Comparison of ENCODE assay signal across 21 cellular contexts in the genomic region with DNA sequence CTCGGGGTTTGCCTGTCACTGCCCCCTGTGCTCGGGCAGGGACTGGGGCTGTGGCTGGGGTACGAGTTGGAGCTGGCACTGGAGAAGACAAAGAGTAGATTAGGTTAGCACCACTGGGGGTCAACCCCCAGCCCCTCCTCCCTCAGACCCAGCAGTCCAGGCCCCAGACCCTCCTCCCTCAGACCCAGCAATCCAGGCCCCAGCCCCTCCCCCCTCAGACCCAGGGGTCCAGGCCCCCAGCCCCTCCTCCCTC. TPM values are rescaled to one million over a fixed set of nuclear protein-coding genes. Genes with fewer than 3 reads are reported as not detected.
DNase-seq lines count a peak whose midpoint lies in the region; ATAC-seq, FAIRE-seq and TF ChIP-seq lines count a peak whose summit lies in the region.
"Had no signal": no experiment of that assay in that cellular context is flagged by ENCODE, and none has a peak within 500 bp of the region (broad histone marks: within the 10 kb centered on the region; RNA-seq: fewer than 3 reads in every experiment).

No MANE protein-coding gene starts in this region.

- intact Hi-C loops in natural killer cell (cut with micrococcal nuclease) = no loop called here

- H3K4me3 Mint-ChIP-seq in natural killer cell treated with Interleukin-12 subunit alpha and Interleukin-12 subunit beta and Interleukin-15 and Interleukin-18, amount 100 ng/mL, for 72 hours = no peak overlapping the region
- no peak overlapping the region for H3K4me3 Mint-ChIP-seq in natural killer cell
- H3K4me3 Mint-ChIP-seq in stimulated activated naive B cell treated with anti-CD40 and anti-IgM and Interleukin-4, amounts not matched to agents 10 μg/mL and 1 μg/mL and 100 μg/mL, for 72 hours = no peak overlapping the region
- H3K4me3 Mint-ChIP-seq: CD14-positive monocyte; CD4-positive, alpha-beta T cell; CD8-positive, alpha-beta memory T cell; GM23338; H9 had no signal

- DNase-seq in natural killer cell treated with Interleukin-12 subunit alpha and Interleukin-12 subunit beta and Interleukin-15 and Interleukin-18, amount 100 ng/mL, for 72 hours (ENCODE audit: low spot score) = peak; percentile 0
- DNase-seq in natural killer cell (no peak), HCEC 1CT (no peak), small intestine (no peak)
- no peak for DNase-seq in stimulated activated naive B cell treated with anti-CD40 and anti-IgM and Interleukin-4, amounts not matched to agents 10 μg/mL and 1 μg/mL and 100 μg/mL, for 72 hours
- DNase-seq: 8988T; CD4-positive, alpha-beta T cell; CD8-positive, alpha-beta memory T cell; DMS 273 treated with DMSO at 0.1 percent for 48 hours; DMS79; EL; GDM1; H9 had no signal

- H3K27me3 ChIP-seq in small intestine (ENCODE audit: control insufficient read depth in 2 of 2, insufficient read depth in 2 of 2, low read length in 2 of 2) = no peaks in the 10 kb centered on the region

- peaks cover 72 to 85% of the 10 kb centered on the region in 2 experiments for H3K36me3 ChIP-seq in HEK293 (ENCODE audit: control insufficient read depth in 2 of 2, insufficient read depth in 1 of 2, low read length in 2 of 2)
- H3K36me3 ChIP-seq in small intestine (ENCODE audit: control insufficient read depth in 2 of 2, insufficient read depth in 2 of 2, low read length in 2 of 2) = peaks cover 5 to 8% of the 10 kb centered on the region in 2 donors

- no peak for ATAC-seq in natural killer cell treated with Interleukin-12 subunit alpha and Interleukin-12 subunit beta and Interleukin-15 and Interleukin-18, amount 100 ng/mL, for 72 hours
- no peak for ATAC-seq in natural killer cell
- no peak for ATAC-seq in stimulated activated naive B cell treated with anti-CD40 and anti-IgM and Interleukin-4, amounts not matched to agents 10 μg/mL and 1 μg/mL and 100 μg/mL, for 72 hours (replicated peaks)
- ATAC-seq: A549, GM12878, GM23338 had no signal

- H3K27ac Mint-ChIP-seq in natural killer cell treated with Interleukin-12 subunit alpha and Interleukin-12 subunit beta and Interleukin-15 and Interleukin-18, amount 100 ng/mL, for 72 hours = peak overlapping the region in 1 of 2 donors; percentile 1
- H3K27ac Mint-ChIP-seq in natural killer cell = no peak overlapping the region
- peak overlapping the region; percentile 25 for H3K27ac Mint-ChIP-seq in stimulated activated naive B cell treated with anti-CD40 and anti-IgM and Interleukin-4, amounts not matched to agents 10 μg/mL and 1 μg/mL and 100 μg/mL, for 72 hours
- H3K27ac Mint-ChIP-seq: CD4-positive, alpha-beta T cell had no signal

- no peak for FAIRE-seq in small intestine (lab: Jason Lieb, UNC)
- FAIRE-seq: A549, D721Med, GM12878, GM19239 had no signal

- H3K4me3 ChIP-seq in HEK293 (ENCODE audit: low read depth, low read length) (no peak overlapping the region), small intestine (ENCODE audit: low read depth in 1 of 2, low read length in 2 of 2) (no peak overlapping the region)
- H3K4me3 ChIP-seq: A549, GM12878, GM23338 had no signal

- H3K9me3 Mint-ChIP-seq in natural killer cell treated with Interleukin-12 subunit alpha and Interleukin-12 subunit beta and Interleukin-15 and Interleukin-18, amount 100 ng/mL, for 72 hours = no peaks in the 10 kb centered on the region
- no peaks in the 10 kb centered on the region for H3K9me3 Mint-ChIP-seq in natural killer cell
- no peaks in the 10 kb centered on the region for H3K9me3 Mint-ChIP-seq in stimulated activated naive B cell treated with anti-CD40 and anti-IgM and Interleukin-4, amounts not matched to agents 10 μg/mL and 1 μg/mL and 100 μg/mL, for 72 hours
- H3K9me3 Mint-ChIP-seq: CD14-positive monocyte; CD4-positive, alpha-beta T cell; CD8-positive, alpha-beta memory T cell; GM23338 had no signal

- peaks cover 6% of the 10 kb centered on the region for H3K36me3 Mint-ChIP-seq in natural killer cell treated with Interleukin-12 subunit alpha and Interleukin-12 subunit beta and Interleukin-15 and Interleukin-18, amount 100 ng/mL, for 72 hours
- H3K36me3 Mint-ChIP-seq in natural killer cell = no peaks in the 10 kb centered on the region
- H3K36me3 Mint-ChIP-seq in stimulated activated naive B cell treated with anti-CD40 and anti-IgM and Interleukin-4, amounts not matched to agents 10 μg/mL and 1 μg/mL and 100 μg/mL, for 72 hours = peaks cover 48 to 57% of the 10 kb centered on the region in 2 donors

- no peak for TF ChIP-seq CTCF in natural killer cell (IDR thresholded peaks at IDR 0.05)
- no peak for TF ChIP-seq CTCF in HEK293 (tag by site-specific recombination; IDR thresholded peaks at IDR 0.05)

- H3K9me3 ChIP-seq in HEK293 (ENCODE audit: control insufficient read depth, insufficient read depth, low read depth, low read length) = no peaks in the 10 kb centered on the region
- no peaks in the 10 kb centered on the region for H3K9me3 ChIP-seq in small intestine (ENCODE audit: control insufficient read depth, low read depth)
- H3K9me3 ChIP-seq: A549 had no signal

- H3K4me1 ChIP-seq in HEK293 (ENCODE audit: control insufficient read depth, insufficient read depth, low read length) (no peaks in the 10 kb centered on the region), small intestine (ENCODE audit: control insufficient read depth in 2 of 2, insufficient read depth in 1 of 2, low read depth in 1 of 2, low read length in 1 of 2) (no peaks in the 10 kb centered on the region)
- H3K4me1 ChIP-seq: A549 had no signal

- POLR2A ChIA-PET in HEK293 (lab: Yijun Ruan, JAX) = no interaction called here

- H3K4me1 Mint-ChIP-seq in natural killer cell treated with Interleukin-12 subunit alpha and Interleukin-12 subunit beta and Interleukin-15 and Interleukin-18, amount 100 ng/mL, for 72 hours (ENCODE audit: low read depth in 2 of 2) = peaks cover 8 to 9% of the 10 kb centered on the region in 2 donors
- H3K4me1 Mint-ChIP-seq in natural killer cell = peaks cover 8 to 11% of the 10 kb centered on the region in 2 donors
- H3K4me1 Mint-ChIP-seq in stimulated activated naive B cell treated with anti-CD40 and anti-IgM and Interleukin-4, amounts not matched to agents 10 μg/mL and 1 μg/mL and 100 μg/mL, for 72 hours = peaks cover 8 to 9% of the 10 kb centered on the region in 2 donors
- H3K4me1 Mint-ChIP-seq: CD14-positive monocyte had no signal

- WGBS in small intestine, 3 donors = 84 to 93% (median 90%) methylated on average over 3 of the region's 3 CpGs

- H3K27ac ChIP-seq in HEK293 (ENCODE audit: extremely low read depth, low read depth, low read length) = no peak overlapping the region
- H3K27ac ChIP-seq in small intestine (ENCODE audit: low read depth in 1 of 2, low read length in 1 of 2) = no peak overlapping the region
- H3K27ac ChIP-seq: A549 had no signal

- CTCF ChIA-PET in HEK293 (lab: Yijun Ruan, JAX) = interaction anchor here (1.1 to 8.2 kb wide), 3 partner anchors 14 to 43 kb away, joined by 4 to 138 read pairs (median 5); partner anchors contain the start of gene ZNF575

- no peaks in the 10 kb centered on the region for H3K27me3 Mint-ChIP-seq in natural killer cell treated with Interleukin-12 subunit alpha and Interleukin-12 subunit beta and Interleukin-15 and Interleukin-18, amount 100 ng/mL, for 72 hours
- no peaks in the 10 kb centered on the region for H3K27me3 Mint-ChIP-seq in natural killer cell (ENCODE audit: low read depth in 2 of 2)
- no peaks in the 10 kb centered on the region for H3K27me3 Mint-ChIP-seq in stimulated activated naive B cell treated with anti-CD40 and anti-IgM and Interleukin-4, amounts not matched to agents 10 μg/mL and 1 μg/mL and 100 μg/mL, for 72 hours
- H3K27me3 Mint-ChIP-seq: CD4-positive, alpha-beta T cell; CD8-positive, alpha-beta memory T cell had no signal

TF ChIP-seq in HEK293, 187 proteins besides CTCF, POLR2A, EP300 and RAD21 (continues in another document):
- TF ChIP-seq PATZ1 (tag by site-specific recombination; IDR thresholded peaks at IDR 0.05) (no peak), ZNF658 (tag by site-specific recombination; IDR thresholded peaks at IDR 0.05) (no peak), GLIS2 (tag by site-specific recombination; IDR thresholded peaks at IDR 0.05) (0 out of 2 replicates have a peak, but pooled peaks have one; percentile 5), ZNF660 (tag by site-specific recombination; IDR thresholded peaks at IDR 0.05) (no peak), BCL11A (tag by site-specific recombination; IDR thresholded peaks at IDR 0.05; ENCODE audit: low read depth) (no peak)

RNA-seq across cellular contexts. Expression of gene ZNF575, which starts 19.1 kb away (rescaled TPM):
- total RNA-seq in natural killer cell treated with Interleukin-12 subunit alpha and Interleukin-12 subunit beta and Interleukin-15 and Interleukin-18, amount 100 ng/mL, for 72 hours = 1 to 10 TPM; 1.4 to 1.9 TPM
- total RNA-seq in natural killer cell = 1 to 10 TPM; 1.9 to 5.4 (median 3.9) TPM
- 1 to 10 TPM; 1.1 to 2.4 (median 1.3) TPM for polyA plus RNA-seq in small intestine
- total RNA-seq: H4, H9 had no signal

RNA-seq across cellular contexts. Expression of gene XRCC1, which starts 23.2 kb away (rescaled TPM):
- total RNA-seq in natural killer cell treated with Interleukin-12 subunit alpha and Interleukin-12 subunit beta and Interleukin-15 and Interleukin-18, amount 100 ng/mL, for 72 hours = 10 to 100 TPM; 29.9 to 47.0 TPM
- 10 to 100 TPM; 33.2 to 43.9 (median 40.7) TPM for total RNA-seq in natural killer cell
- polyA plus RNA-seq in small intestine = 10 to 100 TPM in 2 of 3 donors, 1 to 10 TPM in 1; 9.7 to 19.5 (median 12.5) TPM

RNA-seq across cellular contexts. Expression of gene PINLYP, which starts 23.5 kb away (rescaled TPM):
- total RNA-seq in natural killer cell treated with Interleukin-12 subunit alpha and Interleukin-12 subunit beta and Interleukin-15 and Interleukin-18, amount 100 ng/mL, for 72 hours = 1 to 10 TPM; 2.7 to 6.2 TPM
- 1 to 10 TPM; 1.7 to 3.0 (median 2.4) TPM for total RNA-seq in natural killer cell
- 1 to 10 TPM; 5.1 to 9.9 (median 8.3) TPM for polyA plus RNA-seq in small intestine
- total RNA-seq: CD4-positive, alpha-beta T cell; H4 had no signal

RNA-seq across cellular contexts. Expression of gene ETHE1, which starts 25.1 kb away (rescaled TPM):
- 10 to 100 TPM; 41.7 to 70.4 TPM for total RNA-seq in natural killer cell treated with Interleukin-12 subunit alpha and Interleukin-12 subunit beta and Interleukin-15 and Interleukin-18, amount 100 ng/mL, for 72 hours
- 10 to 100 TPM; 22.0 to 25.6 (median 24.6) TPM for total RNA-seq in natural killer cell
- polyA plus RNA-seq in small intestine = 100 to 1,000 TPM; 118 to 164 (median 123) TPM

RNA-seq across cellular contexts. Expression of gene IRGQ, which starts 43.8 kb away (rescaled TPM):
- total RNA-seq in natural killer cell treated with Interleukin-12 subunit alpha and Interleukin-12 subunit beta and Interleukin-15 and Interleukin-18, amount 100 ng/mL, for 72 hours = 10 to 100 TPM; 36.8 to 42.6 TPM
- total RNA-seq in natural killer cell = 10 to 100 TPM; 28.5 to 43.7 (median 32.2) TPM
- 1 to 10 TPM; 2.0 to 5.6 (median 2.2) TPM for polyA plus RNA-seq in small intestine
